Comparison of ENCODE assay signal across 1 cellular context in genomic region chr2:55268907-55269611, GRCh38.
TF ChIP-seq lines count a peak whose summit lies in the region.

MTIF2 (minus strand) TSS chr2:55269231; CDS start chr2:55263858, 5,373 bp downstream.

TF ChIP-seq in K562, 482 proteins besides CTCF, POLR2A, EP300 and RAD21 (continued from another document and continues in another):
- TF ChIP-seq BRF2 (IDR thresholded peaks at IDR 0.05; ENCODE audit: borderline replicate concordance, insufficient read depth, insufficient read length) (no peak), CTBP1 (IDR thresholded peaks at IDR 0.05; ENCODE audit: borderline replicate concordance) (peak; percentile 83), MLLT1 (IDR thresholded peaks at IDR 0.05) (peak; percentile 89 to 93), POLR2B (IDR thresholded peaks at IDR 0.05; ENCODE audit: low read depth, partially characterized antibody) (peak; percentile 92), CGGBP1 (CRISPR knock-in tag; IDR thresholded peaks at IDR 0.05) (peak; percentile 43; the same call in 1 of the 2 replicates), ZBTB33 (CRISPR knock-in tag; IDR thresholded peaks at IDR 0.05) (peak; percentile 72; the same call in 1 of the 2 replicates), POLR2AphosphoS5 (IDR thresholded peaks at IDR 0.05; ENCODE audit: control insufficient read depth, insufficient read depth, low read depth, low read length) (peak; percentile 95), NELFE (IDR thresholded peaks at IDR 0.05; ENCODE audit: insufficient read depth, insufficient read length) (no peak), DACH1 (IDR thresholded peaks at IDR 0.05; ENCODE audit: partially characterized antibody) (no peak), ZBTB49 (CRISPR knock-in tag; IDR thresholded peaks at IDR 0.05; ENCODE audit: borderline replicate concordance) (no peak), U2AF2 (optimal IDR thresholded peaks at IDR 0.05; ENCODE audit: low read depth, low read length) (no peak), ATF7 (IDR thresholded peaks at IDR 0.05) (peak; percentile 85), RBBP5 (IDR thresholded peaks at IDR 0.05; ENCODE audit: borderline replicate concordance, insufficient read depth, low read length, poor library complexity, severe bottlenecking) (peak; percentile 97), ZNF318 (IDR thresholded peaks at IDR 0.05; ENCODE audit: borderline replicate concordance in 1 of 2, low read depth in 1 of 2) (peak in 1 of 2 experiments; percentile 52; a peak in 2 of 4 replicates), GTF3C2 (IDR thresholded peaks at IDR 0.05; ENCODE audit: borderline replicate concordance, extremely low read depth, insufficient read length) (no peak), STAG1 (CRISPR knock-in tag; IDR thresholded peaks at IDR 0.05; ENCODE audit: borderline replicate concordance) (no peak), KDM4B (IDR thresholded peaks at IDR 0.05; ENCODE audit: borderline replicate concordance in 2 of 2, low read depth in 1 of 2) (peak in 1 of 2 experiments; percentile 98; a peak in 2 of 4 replicates), RNF219 (CRISPR knock-in tag; IDR thresholded peaks at IDR 0.05) (no peak), FUS (optimal IDR thresholded peaks at IDR 0.05; ENCODE audit: low read depth, low read length) (no peak), TEAD1 (CRISPR knock-in tag; IDR thresholded peaks at IDR 0.05) (peak; percentile 68 to 95; a peak in 3 of 4 replicates), ZFP91 (CRISPR knock-in tag; IDR thresholded peaks at IDR 0.05) (no peak), ZNF140 (CRISPR knock-in tag; IDR thresholded peaks at IDR 0.05) (no peak), PRMT5 (CRISPR knock-in tag; IDR thresholded peaks at IDR 0.05) (no peak), ZNF197 (CRISPR knock-in tag; IDR thresholded peaks at IDR 0.05; ENCODE audit: low read depth) (no peak; the same call in 1 of the 2 replicates), TSC22D4 (tag; IDR thresholded peaks at IDR 0.05) (no peak)
